10 cellular contexts compared by ENCODE assay signal in the genomic region with DNA sequence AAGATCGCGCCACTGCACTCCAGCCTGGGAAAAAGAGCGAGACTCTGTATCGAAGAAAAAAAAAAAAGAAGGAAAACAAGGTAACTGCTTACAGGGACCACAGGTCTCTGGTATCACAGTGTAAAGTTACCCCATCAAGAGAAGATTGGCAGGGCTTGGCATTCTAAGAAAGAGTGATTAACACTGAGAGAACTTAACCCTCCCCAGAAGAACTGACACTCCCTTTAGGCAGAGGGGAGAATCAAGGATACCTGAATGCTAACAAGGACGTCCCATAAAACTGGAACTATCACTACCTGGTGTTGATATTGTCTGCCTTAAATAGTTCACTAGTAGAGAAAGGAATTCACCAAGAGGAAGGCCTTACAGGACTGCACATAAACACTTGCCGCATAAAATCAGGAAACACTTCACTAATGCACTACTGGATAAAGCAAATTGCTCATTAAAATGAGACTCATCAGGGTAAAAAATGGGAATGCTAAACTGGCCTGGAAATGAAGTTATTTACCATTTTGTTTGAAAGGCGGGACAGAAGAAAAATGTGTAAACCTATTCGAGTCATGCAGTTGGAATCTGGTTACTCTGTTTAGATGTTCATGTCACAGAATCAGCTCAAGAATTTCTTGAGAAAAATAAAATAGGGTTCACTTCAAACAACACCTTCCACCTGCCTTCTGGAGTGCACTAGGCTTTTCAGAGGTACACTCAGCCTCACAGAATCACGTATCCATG.
DNase-seq lines count a peak whose midpoint lies in the region; ATAC-seq and TF ChIP-seq lines count a peak whose summit lies in the region.
"Had no signal": no experiment of that assay in that cellular context is flagged by ENCODE, and none has a peak within 500 bp of the region (broad histone marks: within the 10 kb centered on the region; RNA-seq: fewer than 3 reads in every experiment).

No MANE protein-coding gene starts in this region.

- H3K9me3 ChIP-seq in Caco-2, result no peaks in the 10 kb centered on the region

- BruUV-seq in Caco-2 (replicated peaks; lab: Mats Ljungman, UMichigan), result no TSS peak

- no peaks in the 10 kb centered on the region for H3K27me3 Mint-ChIP-seq in Caco-2 (ENCODE audit: insufficient read depth, unreplicated experiment)
- H3K27me3 Mint-ChIP-seq in activated naive CD8-positive, alpha-beta T cell, result no peaks in the 10 kb centered on the region

- peak; percentile 26 for DNase-seq in A172 (ENCODE audit: low spot score)
- no peak for DNase-seq in Caco-2
- DNase-seq in left kidney (ENCODE audit: low read depth, low spot score), result peak; percentile 42
- no peak for DNase-seq in stimulated activated CD4-positive, alpha-beta T cell treated with anti-CD3 and anti-CD28 coated beads, Interleukin-1b, Interleukin-23, amount 100 ng/mL, for 48 hours
- DNase-seq: central memory CD4-positive, alpha-beta T cell; NCI-H446 treated with DMSO at 0.1 percent for 48 hours had no signal

- H3K9me3 Mint-ChIP-seq in Caco-2 (ENCODE audit: unreplicated experiment), result no peaks in the 10 kb centered on the region
- peaks cover 5% of the 10 kb centered on the region for H3K9me3 Mint-ChIP-seq in activated naive CD8-positive, alpha-beta T cell (ENCODE audit: low read depth)

- H3K4me1 Mint-ChIP-seq in Caco-2 (ENCODE audit: low read depth, unreplicated experiment), result peaks cover 23% of the 10 kb centered on the region
- peaks cover 80% of the 10 kb centered on the region for H3K4me1 Mint-ChIP-seq in activated naive CD8-positive, alpha-beta T cell (ENCODE audit: low read depth)

- H3K4me1 ChIP-seq in Caco-2, result peaks cover 26% of the 10 kb centered on the region

- H3K4me3 ChIP-seq in Caco-2 (ENCODE audit: low read depth, low read length), result no peak overlapping the region

- CTCF ChIA-PET in Caco-2 (lab: Charles Lee), result no interaction called here

- peak overlapping the region; percentile 18 for H3K4me3 Mint-ChIP-seq in Caco-2 (ENCODE audit: unreplicated experiment)
- peak overlapping the region; percentile 64 for H3K4me3 Mint-ChIP-seq in activated naive CD8-positive, alpha-beta T cell

- POLR2A ChIA-PET in Caco-2 (lab: Charles Lee), result no interaction called here

- H3K36me3 Mint-ChIP-seq in Caco-2 (ENCODE audit: insufficient read depth, unreplicated experiment), result peaks cover 4% of the 10 kb centered on the region
- H3K36me3 Mint-ChIP-seq in activated naive CD8-positive, alpha-beta T cell, result peaks cover 26% of the 10 kb centered on the region

- TF ChIP-seq CTCF in Caco-2 (IDR thresholded peaks at IDR 0.05; ENCODE audit: insufficient read depth in 1 of 2, low read depth in 1 of 2, low read length in 1 of 2, severe bottlenecking in 1 of 2, unreplicated experiment in 1 of 2), result no peak

- H3K27ac Mint-ChIP-seq in Caco-2 (ENCODE audit: unreplicated experiment), result peak overlapping the region; percentile 84
- H3K27ac Mint-ChIP-seq in activated naive CD8-positive, alpha-beta T cell, result peak overlapping the region; percentile 99

- H3K27me3 ChIP-seq in Caco-2 (replicated peaks; ENCODE audit: control insufficient read depth, insufficient read depth, low read length), result no peaks in the 10 kb centered on the region

- no peaks in the 10 kb centered on the region for H3K36me3 ChIP-seq in Caco-2 (ENCODE audit: control insufficient read depth, insufficient read depth, low read length)

- intact Hi-C loops in Caco-2 (cut with micrococcal nuclease; ENCODE audit: unreplicated experiment), result loop anchor here (1.0 kb wide), 1 partner anchor 9 kb away; no protein-coding TSS in a partner anchor

- no peak for ATAC-seq in HG03108 (IDR thresholded peaks at IDR 0.05; ENCODE audit: unreplicated experiment)
- ATAC-seq in GM18858 (IDR thresholded peaks at IDR 0.05; ENCODE audit: unreplicated experiment), result no peak
- no peak for ATAC-seq in HG03565 (IDR thresholded peaks at IDR 0.05; ENCODE audit: unreplicated experiment)

Comparison
In these comparisons a context has a peak if more than half of its experiments do, and no peak if none do; other contexts are left out.
1. DNase-seq: peak in A172 (single experiment) and left kidney (single experiment); none in Caco-2 (0 of 2) and stimulated activated CD4-positive, alpha-beta T cell treated with anti-CD3 and anti-CD28 coated beads, Interleukin-1b, Interleukin-23, amount 100 ng/mL, for 48 hours (single experiment).